12 cellular contexts compared by ENCODE assay signal in the genomic region with DNA sequence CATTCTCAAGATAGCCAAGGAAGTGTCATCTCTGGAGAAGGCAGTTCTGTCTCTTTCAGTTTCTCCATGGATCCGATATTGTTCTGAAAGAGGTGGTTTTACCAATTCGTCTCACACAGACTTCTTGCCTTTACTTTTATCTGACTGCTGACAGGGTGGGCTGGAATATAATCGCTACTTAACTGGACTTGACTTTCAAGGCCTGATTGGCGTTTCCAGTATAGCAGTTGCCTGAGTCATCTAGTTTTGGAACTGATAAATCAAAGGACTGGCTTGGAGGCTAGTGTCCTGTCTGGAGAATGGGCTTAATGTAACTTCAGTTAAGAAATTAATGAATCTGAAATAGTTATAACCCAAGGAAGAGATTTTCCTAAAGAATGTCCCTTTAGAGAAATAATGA. TPM values are rescaled to one million over a fixed set of nuclear protein-coding genes. Genes with fewer than 3 reads are reported as not detected.
DNase-seq lines count a peak whose midpoint lies in the region; ATAC-seq, FAIRE-seq and TF ChIP-seq lines count a peak whose summit lies in the region.
"Had no signal": no experiment of that assay in that cellular context is flagged by ENCODE, and none has a peak within 500 bp of the region (broad histone marks: within the 10 kb centered on the region; RNA-seq: fewer than 3 reads in every experiment).

No MANE protein-coding gene starts in this region.

- no peak for TF ChIP-seq CTCF in Loucy (conservative IDR thresholded peaks at IDR 0.05; ENCODE audit: low read length)
- no peak for TF ChIP-seq CTCF in GM13976 (IDR thresholded peaks at IDR 0.05; ENCODE audit: borderline replicate concordance, control extremely low read depth, extremely low read depth, insufficient read depth, missing control alignments)

- POLR2A ChIA-PET in activated CD4-positive, alpha-beta T cell treated with anti-CD3 and anti-CD28 coated beads for 36 hours (lab: Charles Lee) = interaction anchor here (0.6 to 2.5 kb wide), 3 partner anchors 11 to 162 kb away, joined by 3 to 24 read pairs (median 10); no protein-coding TSS in a partner anchor

- peaks cover 94% of the 10 kb centered on the region for H3K4me1 Mint-ChIP-seq in activated CD4-positive, alpha-beta T cell treated with anti-CD3 and anti-CD28 coated beads for 36 hours
- H3K4me1 Mint-ChIP-seq in stimulated activated effector memory CD8-positive, alpha-beta T cell treated with anti-CD3 and anti-CD28 coated beads, Interleukin-12 subunit alpha, Interleukin-12 subunit beta, amount 100 ng/mL, for 72 hours = peaks cover 90% of the 10 kb centered on the region

- peak overlapping the region; percentile 86 for H3K4me3 Mint-ChIP-seq in activated CD4-positive, alpha-beta T cell treated with anti-CD3 and anti-CD28 coated beads for 36 hours
- no peak overlapping the region for H3K4me3 Mint-ChIP-seq in stimulated activated effector memory CD8-positive, alpha-beta T cell treated with anti-CD3 and anti-CD28 coated beads, Interleukin-12 subunit alpha, Interleukin-12 subunit beta, amount 100 ng/mL, for 72 hours

- H3K9ac ChIP-seq in Loucy (ENCODE audit: low read depth, low read length, poor library complexity, severe bottlenecking) = peak overlapping the region; percentile 46

- no peaks in the 10 kb centered on the region for H3K27me3 ChIP-seq in Loucy (ENCODE audit: insufficient read depth, low read length, poor library complexity, severe bottlenecking)
- H3K27me3 ChIP-seq in effector memory CD4-positive, alpha-beta T cell (replicated peaks; ENCODE audit: control insufficient read depth, insufficient read depth, low read length, poor library complexity, severe bottlenecking) = no peaks in the 10 kb centered on the region

- no peak for FAIRE-seq in GM12892 (lab: Jason Lieb, UNC)
- FAIRE-seq: A549 had no signal

- peaks cover 65% of the 10 kb centered on the region for H4K20me1 ChIP-seq in Loucy (ENCODE audit: insufficient read depth, low read length, poor library complexity, severe bottlenecking)

- peaks cover 97% of the 10 kb centered on the region for H3K79me2 ChIP-seq in Loucy (ENCODE audit: insufficient read depth, low read length)

- H3K4me1 ChIP-seq in Loucy (ENCODE audit: insufficient read depth, low read length, poor library complexity, severe bottlenecking) = peaks cover 77% of the 10 kb centered on the region
- H3K4me1 ChIP-seq in effector memory CD4-positive, alpha-beta T cell (ENCODE audit: control insufficient read depth, insufficient read depth, low read length, poor library complexity, severe bottlenecking) = peaks cover 96% of the 10 kb centered on the region

- CTCF ChIA-PET in activated CD4-positive, alpha-beta T cell treated with anti-CD3 and anti-CD28 coated beads for 36 hours (lab: Charles Lee) = interaction anchor here (1.0 to 2.2 kb wide), 2 partner anchors 11 to 46 kb away, joined by 3 to 6 read pairs; no protein-coding TSS in a partner anchor

- H3F3A ChIP-seq in Loucy (ENCODE audit: low read depth) = 0 out of 2 replicates have a peak, but pooled peaks cover 2% of the 10 kb centered on the region

- H3K36me3 ChIP-seq in Loucy (ENCODE audit: insufficient read depth, low read length) = no peaks in the 10 kb centered on the region
- H3K36me3 ChIP-seq in effector memory CD4-positive, alpha-beta T cell (ENCODE audit: control insufficient read depth, insufficient read depth, low read length) = no peaks in the 10 kb centered on the region
- H3K36me3 ChIP-seq: thoracic aorta had no signal

- no peak overlapping the region for H2AFZ ChIP-seq in Loucy (ENCODE audit: low read length)

- peaks cover 43% of the 10 kb centered on the region for H3K36me3 Mint-ChIP-seq in activated CD4-positive, alpha-beta T cell treated with anti-CD3 and anti-CD28 coated beads for 36 hours (ENCODE audit: low read depth)
- H3K36me3 Mint-ChIP-seq in stimulated activated effector memory CD8-positive, alpha-beta T cell treated with anti-CD3 and anti-CD28 coated beads, Interleukin-12 subunit alpha, Interleukin-12 subunit beta, amount 100 ng/mL, for 72 hours = peaks cover 60% of the 10 kb centered on the region

- H3K9me3 ChIP-seq in Loucy (ENCODE audit: insufficient read depth, low read depth, low read length) = no peaks in the 10 kb centered on the region
- H3K9me3 ChIP-seq in effector memory CD4-positive, alpha-beta T cell (ENCODE audit: control insufficient read depth, low read length) = no peaks in the 10 kb centered on the region
- H3K9me3 ChIP-seq: A549, thoracic aorta had no signal

- TF ChIP-seq POLR2A in GM12892 (IDR thresholded peaks at IDR 0.05; ENCODE audit: low read depth, low read length) = no peak

- ATAC-seq in activated CD4-positive, alpha-beta T cell treated with anti-CD3 and anti-CD28 coated beads for 36 hours = no peak
- ATAC-seq in stimulated activated effector memory CD8-positive, alpha-beta T cell treated with anti-CD3 and anti-CD28 coated beads, Interleukin-12 subunit alpha, Interleukin-12 subunit beta, amount 100 ng/mL, for 72 hours = peak; percentile 2
- ATAC-seq: A549 had no signal

- H3K27me3 Mint-ChIP-seq in activated CD4-positive, alpha-beta T cell treated with anti-CD3 and anti-CD28 coated beads for 36 hours = no peaks in the 10 kb centered on the region

- peak overlapping the region; percentile 80 for H3K27ac ChIP-seq in effector memory CD4-positive, alpha-beta T cell (ENCODE audit: insufficient read depth, low read length, poor library complexity, severe bottlenecking)
- H3K27ac ChIP-seq: A549 had no signal

- peak overlapping the region; percentile 99 for H3K27ac Mint-ChIP-seq in activated CD4-positive, alpha-beta T cell treated with anti-CD3 and anti-CD28 coated beads for 36 hours
- H3K27ac Mint-ChIP-seq in stimulated activated effector memory CD8-positive, alpha-beta T cell treated with anti-CD3 and anti-CD28 coated beads, Interleukin-12 subunit alpha, Interleukin-12 subunit beta, amount 100 ng/mL, for 72 hours = peak overlapping the region; percentile 95

- in situ Hi-C loops in GM13976 (cut with MboI; ENCODE audit: low sequenced_read_pairs, unreplicated experiment) = no loop called here

- peak overlapping the region; percentile 58 for H3K4me2 ChIP-seq in Loucy (ENCODE audit: low read depth, low read length, poor library complexity, severe bottlenecking)
- H3K4me2 ChIP-seq: A549 had no signal

- no peak for DNase-seq in activated CD4-positive, alpha-beta T cell treated with anti-CD3 and anti-CD28 coated beads for 36 hours
- DNase-seq in activated CD4-positive, alpha-beta T cell treated with anti-CD3 and anti-CD28 coated beads for 48 hours = no peak
- no peak for DNase-seq in effector memory CD4-positive, alpha-beta T cell
- no peak for DNase-seq in stimulated activated effector memory CD8-positive, alpha-beta T cell treated with anti-CD3 and anti-CD28 coated beads, Interleukin-12 subunit alpha, Interleukin-12 subunit beta, amount 100 ng/mL, for 72 hours (ENCODE audit: low spot score in 2 of 2)
- DNase-seq in GM13976 (ENCODE audit: low spot score) (no peak), C1 segment of cervical spinal cord (lab: John Stamatoyannopoulos, UW) (no peak), GM12892 (ENCODE audit: insufficient read length) (no peak)
- DNase-seq: H7, retina had no signal

- intact Hi-C loops in activated CD4-positive, alpha-beta T cell treated with anti-CD3 and anti-CD28 coated beads for 36 hours (cut with DNase I, micrococcal nuclease) = loop anchor here (1.0 to 5.0 kb wide), 8 partner anchors 8 to 320 kb away; no protein-coding TSS in a partner anchor

- peak overlapping the region; percentile 40 for H3K4me3 ChIP-seq in Loucy (ENCODE audit: low read length, poor library complexity, severe bottlenecking)
- H3K4me3 ChIP-seq in effector memory CD4-positive, alpha-beta T cell (ENCODE audit: insufficient read depth, low read depth, low read length, poor library complexity, severe bottlenecking) = no peak overlapping the region
- H3K4me3 ChIP-seq: A549, thoracic aorta had no signal

- H3K9me3 Mint-ChIP-seq in activated CD4-positive, alpha-beta T cell treated with anti-CD3 and anti-CD28 coated beads for 36 hours (ENCODE audit: low read depth) = no peaks in the 10 kb centered on the region
- H3K9me3 Mint-ChIP-seq in stimulated activated effector memory CD8-positive, alpha-beta T cell treated with anti-CD3 and anti-CD28 coated beads, Interleukin-12 subunit alpha, Interleukin-12 subunit beta, amount 100 ng/mL, for 72 hours = no peaks in the 10 kb centered on the region

- no peaks in the 10 kb centered on the region for H3K9me2 ChIP-seq in Loucy (replicated peaks; ENCODE audit: low read depth, low read length)

RNA-seq across cellular contexts. Expression of a gene that starts 21.6 kb away (rescaled TPM):
- 100 to 1,000 TPM; 109 to 145 TPM for total RNA-seq in activated CD4-positive, alpha-beta T cell treated with anti-CD3 and anti-CD28 coated beads for 36 hours
- polyA plus RNA-seq in GM12892 (2012; ENCODE audit: missing spikeins) = 9.2 TPM
